19 cellular contexts compared by ENCODE assay signal in the genomic region with DNA sequence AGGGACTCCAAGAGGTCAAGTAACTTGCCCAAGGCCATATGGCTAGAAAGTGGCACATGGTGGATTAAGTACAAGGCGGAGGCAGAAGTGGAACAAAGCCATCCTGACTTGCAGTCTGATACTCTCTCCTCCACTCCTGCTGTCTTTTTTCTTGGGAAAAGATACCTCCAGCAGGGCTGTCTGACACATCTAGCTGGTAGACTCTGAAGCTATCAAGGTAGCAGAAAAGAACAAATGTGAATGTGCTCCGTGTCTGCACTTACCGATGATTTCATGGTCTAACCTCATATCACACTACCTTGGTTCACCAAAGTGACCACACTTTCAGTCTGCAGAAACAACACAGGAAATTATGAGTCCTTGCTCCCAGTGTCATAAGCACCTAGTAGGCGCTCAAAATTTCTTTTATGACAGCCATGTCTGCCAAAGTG.
A peak's percentile ranks its signal among the peaks of the same experiment; 100 is the strongest.
DNase-seq lines count a peak whose midpoint lies in the region; ATAC-seq and TF ChIP-seq lines count a peak whose summit lies in the region.
"Had no signal": no experiment of that assay in that cellular context is flagged by ENCODE, and none has a peak within 500 bp of the region (broad histone marks: within the 10 kb centered on the region; RNA-seq: fewer than 3 reads in every experiment).

No MANE protein-coding gene starts in this region.

- H3K36me3 Mint-ChIP-seq in activated CD4-positive, alpha-beta T cell treated with anti-CD3 and anti-CD28 coated beads for 36 hours (ENCODE audit: low read depth), result peaks cover 5% of the 10 kb centered on the region
- H3K36me3 Mint-ChIP-seq in natural killer cell treated with Interleukin-12 subunit alpha and Interleukin-12 subunit beta and Interleukin-15 and Interleukin-18, amount 100 ng/mL, for 72 hours, result peaks cover 6% of the 10 kb centered on the region

- peaks cover 36% of the 10 kb centered on the region for H3K4me1 ChIP-seq in testis

- CTCF ChIA-PET in activated CD4-positive, alpha-beta T cell treated with anti-CD3 and anti-CD28 coated beads for 36 hours (lab: Charles Lee), result interaction anchor here (0.9 kb wide), 1 partner anchor 40 kb away, joined by 4 read pairs; no protein-coding TSS in a partner anchor

- H3K9me3 ChIP-seq in testis, result no peaks in the 10 kb centered on the region
- H3K9me3 ChIP-seq: Peyer's patch, sigmoid colon had no signal

- H3K27me3 ChIP-seq in testis, result no peaks in the 10 kb centered on the region
- H3K27me3 ChIP-seq: Peyer's patch, sigmoid colon had no signal

- ATAC-seq in activated CD4-positive, alpha-beta T cell treated with anti-CD3 and anti-CD28 coated beads for 36 hours, result peak; percentile 86
- ATAC-seq in natural killer cell treated with Interleukin-12 subunit alpha and Interleukin-12 subunit beta and Interleukin-15 and Interleukin-18, amount 100 ng/mL, for 72 hours, result peak; percentile 80 to 89
- ATAC-seq in GM19467 (IDR thresholded peaks at IDR 0.05; ENCODE audit: unreplicated experiment) (no peak), GM21786 (IDR thresholded peaks at IDR 0.05; ENCODE audit: unreplicated experiment) (no peak)
- ATAC-seq: SK-N-SH treated with all-trans-retinoic acid at 6 μM for 48 hours had no signal

- no peak overlapping the region for H3K27ac Mint-ChIP-seq in activated CD4-positive, alpha-beta T cell treated with anti-CD3 and anti-CD28 coated beads for 36 hours
- peak overlapping the region in 1 of 2 donors; percentile 16 for H3K27ac Mint-ChIP-seq in natural killer cell treated with Interleukin-12 subunit alpha and Interleukin-12 subunit beta and Interleukin-15 and Interleukin-18, amount 100 ng/mL, for 72 hours

- POLR2A ChIA-PET in activated CD4-positive, alpha-beta T cell treated with anti-CD3 and anti-CD28 coated beads for 36 hours (lab: Charles Lee), result no interaction called here

- H3K9me3 Mint-ChIP-seq in activated CD4-positive, alpha-beta T cell treated with anti-CD3 and anti-CD28 coated beads for 36 hours (ENCODE audit: low read depth), result no peaks in the 10 kb centered on the region
- H3K9me3 Mint-ChIP-seq in natural killer cell treated with Interleukin-12 subunit alpha and Interleukin-12 subunit beta and Interleukin-15 and Interleukin-18, amount 100 ng/mL, for 72 hours, result no peaks in the 10 kb centered on the region

- peak overlapping the region in 1 of 2 donors; percentile 55 for H3K27ac ChIP-seq in testis
- H3K27ac ChIP-seq: C4-2B, Peyer's patch, sigmoid colon had no signal

- H3K4me1 Mint-ChIP-seq in activated CD4-positive, alpha-beta T cell treated with anti-CD3 and anti-CD28 coated beads for 36 hours, result peaks cover 36% of the 10 kb centered on the region
- peaks cover 21 to 35% of the 10 kb centered on the region in 2 donors for H3K4me1 Mint-ChIP-seq in natural killer cell treated with Interleukin-12 subunit alpha and Interleukin-12 subunit beta and Interleukin-15 and Interleukin-18, amount 100 ng/mL, for 72 hours (ENCODE audit: low read depth in 2 of 2)

- WGBS in testis, 2 donors, result 68 to 88% methylated on average over 4 of the region's 4 CpGs

- H3K4me3 ChIP-seq in testis, result no peak overlapping the region
- H3K4me3 ChIP-seq: Peyer's patch, sigmoid colon had no signal

- peak; percentile 44 for DNase-seq in activated CD4-positive, alpha-beta T cell treated with anti-CD3 and anti-CD28 coated beads for 36 hours
- no peak for DNase-seq in activated CD4-positive, alpha-beta T cell treated with anti-CD3 and anti-CD28 coated beads for 1 hour
- peak; percentile 17 for DNase-seq in GM20000 (ENCODE audit: low spot score)
- DNase-seq in activated T-cell treated with anti-CD3 and anti-CD28 coated beads, Interleukin-2, amount 50 U/mL, for 48 hours, result peak; percentile 31 to 33
- no peak for DNase-seq in natural killer cell treated with Interleukin-12 subunit alpha and Interleukin-12 subunit beta and Interleukin-15 and Interleukin-18, amount 100 ng/mL, for 72 hours (ENCODE audit: low spot score)
- DNase-seq in testis, result no peak
- DNase-seq: anterior cingulate cortex; DMS79; hypothalamus; midbrain; NCI-H1694; NCI-H526; Peyer's patch; sigmoid colon; stimulated activated naive CD4-positive, alpha-beta T cell treated with Interleukin-2 at 50 U/mL for 16 hours had no signal

- no peak for TF ChIP-seq CTCF in GM20000 (IDR thresholded peaks at IDR 0.05; ENCODE audit: extremely low read depth, missing control alignments)
- no peak for TF ChIP-seq CTCF in testis (IDR thresholded peaks at IDR 0.05)

- intact Hi-C loops in activated CD4-positive, alpha-beta T cell treated with anti-CD3 and anti-CD28 coated beads for 36 hours (cut with DNase I, micrococcal nuclease), result loop anchor here in 1 of 2 experiments (5.0 kb wide), 1 partner anchor 286 kb away; no protein-coding TSS in a partner anchor
- intact Hi-C loops in testis (cut with DNase I; ENCODE audit: low total_unique reads), result no loop called here

- H3K27me3 Mint-ChIP-seq in activated CD4-positive, alpha-beta T cell treated with anti-CD3 and anti-CD28 coated beads for 36 hours, result no peaks in the 10 kb centered on the region
- H3K27me3 Mint-ChIP-seq in natural killer cell treated with Interleukin-12 subunit alpha and Interleukin-12 subunit beta and Interleukin-15 and Interleukin-18, amount 100 ng/mL, for 72 hours, result peaks cover 0 to 8% of the 10 kb centered on the region in 2 donors

- no peak overlapping the region for H3K4me3 Mint-ChIP-seq in activated CD4-positive, alpha-beta T cell treated with anti-CD3 and anti-CD28 coated beads for 36 hours
- H3K4me3 Mint-ChIP-seq in natural killer cell treated with Interleukin-12 subunit alpha and Interleukin-12 subunit beta and Interleukin-15 and Interleukin-18, amount 100 ng/mL, for 72 hours, result no peak overlapping the region

- TF ChIP-seq POLR2A in testis (IDR thresholded peaks at IDR 0.05), result no peak

- H3K36me3 ChIP-seq in testis (ENCODE audit: low read depth, missing control alignments), result no peaks in the 10 kb centered on the region
- H3K36me3 ChIP-seq: Peyer's patch, sigmoid colon had no signal

Comparison
In these comparisons a context has a peak if more than half of its experiments do, and no peak if none do; other contexts are left out.
1. DNase-seq: peak in activated CD4-positive, alpha-beta T cell treated with anti-CD3 and anti-CD28 coated beads for 36 hours (single experiment), GM20000 (single experiment) and activated T-cell treated with anti-CD3 and anti-CD28 coated beads, Interleukin-2, amount 50 U/mL, for 48 hours (2 of 2); none in activated CD4-positive, alpha-beta T cell treated with anti-CD3 and anti-CD28 coated beads for 1 hour (single experiment), natural killer cell treated with Interleukin-12 subunit alpha and Interleukin-12 subunit beta and Interleukin-15 and Interleukin-18, amount 100 ng/mL, for 72 hours (single experiment) and testis (single experiment).
2. ATAC-seq: peak in activated CD4-positive, alpha-beta T cell treated with anti-CD3 and anti-CD28 coated beads for 36 hours (single experiment) and natural killer cell treated with Interleukin-12 subunit alpha and Interleukin-12 subunit beta and Interleukin-15 and Interleukin-18, amount 100 ng/mL, for 72 hours (2 of 2); none in GM19467 (single experiment) and GM21786 (single experiment).